9 cellular contexts compared by ENCODE assay signal in genomic region chr1:9728451-9729295, GRCh38.
DNase-seq lines count a peak whose midpoint lies in the region; ATAC-seq, FAIRE-seq and TF ChIP-seq lines count a peak whose summit lies in the region.
"Had no signal": no experiment of that assay in that cellular context is flagged by ENCODE, and none has a peak within 500 bp of the region (broad histone marks: within the 10 kb centered on the region; RNA-seq: fewer than 3 reads in every experiment).

No MANE protein-coding gene starts in this region.

- no peak for TF ChIP-seq RAD21 in H1 (IDR thresholded peaks at IDR 0.05 in 1 of 2, conservative IDR thresholded peaks at IDR 0.05 in 1 of 2; ENCODE audit: low read depth in 2 of 2, low read length in 2 of 2)

- in situ Hi-C loops in GM23248 (cut with MboI) = no loop called here

- CTCF ChIA-PET in H1 (lab: Charles Lee; ENCODE audit: partially characterized antibody) = interaction anchor here (0.7 to 3.3 kb wide), 4 partner anchors 7 to 37 kb away, joined by 3 to 18 read pairs (median 3); no protein-coding TSS in a partner anchor

- no peak for TF ChIP-seq POLR2A in Peyer's patch (IDR thresholded peaks at IDR 0.05)
- no peak for TF ChIP-seq POLR2A in H1 (IDR thresholded peaks at IDR 0.05; ENCODE audit: control extremely low read depth in 1 of 2, low read depth in 2 of 2, low read length in 2 of 2)

- H3K4me2 ChIP-seq in H1 (ENCODE audit: insufficient read depth in 1 of 2, low read depth in 2 of 2, low read length in 2 of 2) = no peak overlapping the region
- H3K4me2 ChIP-seq in GM23248 (ENCODE audit: unreplicated experiment) = no peak overlapping the region

- no peak for TF ChIP-seq CTCF in Peyer's patch (IDR thresholded peaks at IDR 0.05)
- no peak for TF ChIP-seq CTCF in H1 (IDR thresholded peaks at IDR 0.05; ENCODE audit: control extremely low read depth in 1 of 3, insufficient read depth in 1 of 3, low read depth in 1 of 3, low read length in 3 of 3)

- H2BK12ac ChIP-seq in H1 (ENCODE audit: low read depth, low read length) = no peak overlapping the region

- no peak overlapping the region for H2BK20ac ChIP-seq in H1 (ENCODE audit: low read length)

- H2AK5ac ChIP-seq in H1 (ENCODE audit: low read depth, low read length) = no peak overlapping the region

- H4K91ac ChIP-seq in H1 (replicated peaks; ENCODE audit: insufficient read length, low read length) = no peak overlapping the region

- TF ChIP-seq EP300 in H1 (IDR thresholded peaks at IDR 0.05; ENCODE audit: borderline replicate concordance in 1 of 2, low read depth in 2 of 2, low read length in 2 of 2) = no peak

- no peaks in the 10 kb centered on the region for H3K79me1 ChIP-seq in H1 (ENCODE audit: low read depth, low read length)

- H3K18ac ChIP-seq in H1 (ENCODE audit: extremely low read depth, low read length) = no peak overlapping the region

- H4K20me1 ChIP-seq in H1 (replicated peaks in 1 of 2; ENCODE audit: control insufficient read depth in 1 of 2, insufficient read depth in 2 of 2, low read length in 2 of 2) (peaks cover 0 to 9% of the 10 kb centered on the region in 2 experiments), GM23248 (ENCODE audit: insufficient read depth) (no peaks in the 10 kb centered on the region)

- H3K9ac ChIP-seq in H1 (replicated peaks in 1 of 4; ENCODE audit: extremely low read depth in 1 of 4, low read depth in 3 of 4, low read length in 3 of 4) (no peak overlapping the region), GM23248 (no peak overlapping the region)

- H3K27ac ChIP-seq in Peyer's patch = peak overlapping the region in 2 of 4 donors; percentile 11 to 55
- no peak overlapping the region for H3K27ac ChIP-seq in H1 (ENCODE audit: low read depth, low read length)
- no peak overlapping the region for H3K27ac ChIP-seq in GM23248

- H3K23ac ChIP-seq in H1 (ENCODE audit: insufficient read length) = no peak overlapping the region

- H4K5ac ChIP-seq in H1 (ENCODE audit: insufficient read length, low read depth, low read length) = no peak overlapping the region

- H3K9me3 ChIP-seq in Peyer's patch (no peaks in the 10 kb centered on the region), H1 (ENCODE audit: insufficient read depth in 2 of 2, low read depth in 1 of 2, low read length in 1 of 2) (peaks cover 0 to 4% of the 10 kb centered on the region in 2 experiments; a peak in 2 of 4 replicates), GM23248 (ENCODE audit: low read depth) (no peaks in the 10 kb centered on the region)
- H3K9me3 ChIP-seq: MG63 had no signal

- H3K56ac ChIP-seq in H1 (replicated peaks; ENCODE audit: insufficient read length, low read depth, low read length) = no peak overlapping the region

- no peaks in the 10 kb centered on the region for H3K23me2 ChIP-seq in H1 (ENCODE audit: low read depth, low read length)

- no peaks in the 10 kb centered on the region for H3F3A ChIP-seq in GM23248 (ENCODE audit: insufficient read depth)

- H3K79me2 ChIP-seq in H1 (ENCODE audit: control insufficient read depth in 1 of 2, insufficient read depth in 2 of 2, low read length in 2 of 2) (no peaks in the 10 kb centered on the region), GM23248 (ENCODE audit: insufficient read depth) (no peaks in the 10 kb centered on the region)

- H3K36me3 ChIP-seq in Peyer's patch (peaks cover 0 to 83% (median 5%) of the 10 kb centered on the region in 3 donors), H1 (ENCODE audit: control insufficient read depth in 2 of 4, insufficient read depth in 4 of 4, low read length in 3 of 4) (peaks cover 16 to 53% (median 40%) of the 10 kb centered on the region in 4 experiments; a peak in 7 of 8 replicates), GM23248 (ENCODE audit: low read depth) (peaks cover 17% of the 10 kb centered on the region; the same call in 1 of the 2 replicates)

- H2BK5ac ChIP-seq in H1 (ENCODE audit: low read depth, low read length) = no peak overlapping the region

- peak overlapping the region; percentile 35; the same call in 1 of the 2 replicates for H4K8ac ChIP-seq in H1 (ENCODE audit: extremely low read depth, insufficient read depth, low read length)

- POLR2A ChIA-PET in H1 (lab: Charles Lee; ENCODE audit: partially characterized antibody) = interaction anchor here (2.0 kb wide), 1 partner anchor 11 kb away, joined by 4 read pairs; no protein-coding TSS in a partner anchor

- no peak overlapping the region for H2BK15ac ChIP-seq in H1 (ENCODE audit: low read length)

- H3K4ac ChIP-seq in H1 (replicated peaks; ENCODE audit: insufficient read length, low read depth, low read length) = no peak overlapping the region

- H3K9me2 ChIP-seq in GM23248 (ENCODE audit: insufficient read depth) = no peaks in the 10 kb centered on the region

- DNase-seq in Peyer's patch = peak in 2 of 3 donors; percentile 46 to 69
- DNase-seq in activated T-cell treated with anti-CD3 and anti-CD28 coated beads for 48 hours (ENCODE audit: low read depth) = peak; percentile 74
- DNase-seq in H1 (ENCODE audit: low read depth in 1 of 2, low spot score in 2 of 2) = no peak
- DNase-seq in stimulated activated CD8-positive, alpha-beta memory T cell treated with anti-CD3 and anti-CD28 coated beads, Interleukin-4, amount 100 ng/mL, for 48 hours = peak; percentile 84
- DNase-seq in GOT3 (lab: John Stamatoyannopoulos, UW) = no peak
- no peak for DNase-seq in GM23248
- DNase-seq in GM19239 (ENCODE audit: insufficient read length, low spot score) = no peak
- DNase-seq: MG63 had no signal

- H3K4me3 ChIP-seq in Peyer's patch (no peak overlapping the region), H1 (ENCODE audit: extremely low read depth in 1 of 4, insufficient read depth in 2 of 4, low read depth in 3 of 4, low read length in 4 of 4) (no peak overlapping the region), GM23248 (no peak overlapping the region)
- H3K4me3 ChIP-seq: MG63 had no signal

- no peak overlapping the region for H3K14ac ChIP-seq in H1 (ENCODE audit: insufficient read length)

- H3K27me3 ChIP-seq in Peyer's patch (no peaks in the 10 kb centered on the region), H1 (replicated peaks in 1 of 4; ENCODE audit: control insufficient read depth in 3 of 4, extremely low read depth in 1 of 4, insufficient read depth in 3 of 4, low read length in 3 of 4) (no peaks in the 10 kb centered on the region), GM23248 (replicated peaks; ENCODE audit: insufficient read depth) (no peaks in the 10 kb centered on the region)
- H3K27me3 ChIP-seq: MG63 had no signal

- no peak overlapping the region for H2BK120ac ChIP-seq in H1 (replicated peaks; ENCODE audit: low read depth, low read length)

- WGBS in H1 (ENCODE audit: extremely low coverage in 1 of 2, insufficient coverage in 1 of 2, insufficient read length in 1 of 2, insufficient replicate concordance in 2 of 2, low coverage in 1 of 2, low lambda C conversion rate in 2 of 2, missing lambda C conversion rate in 1 of 2), 2 experiments = 94% methylated on average over 33 of the region's 33 CpGs; no CpG with 5 or more reads in 1 of the 2 experiments
- WGBS in GM23248 (ENCODE audit: low coverage in 1 of 2, low lambda C conversion rate in 2 of 2, missing lambda C conversion rate in 2 of 2), 2 experiments = 93 to 94% methylated on average over 31 to 33 of the region's 33 CpGs

- no peak overlapping the region for H2AFZ ChIP-seq in H1 (ENCODE audit: low read length)
- H2AFZ ChIP-seq in GM23248 = no peak overlapping the region

- FAIRE-seq in H1 (lab: Jason Lieb, UNC) = no peak
- no peak for FAIRE-seq in GM19239 (lab: Jason Lieb, UNC)

- ATAC-seq in GM18909 (IDR thresholded peaks at IDR 0.05; ENCODE audit: poor library complexity, unreplicated experiment) = no peak

- peaks cover 0 to 9% (median 0%) of the 10 kb centered on the region in 4 donors for H3K4me1 ChIP-seq in Peyer's patch
- peaks cover 0 to 3% (median 0%) of the 10 kb centered on the region in 4 experiments; a peak in 2 of 7 replicates for H3K4me1 ChIP-seq in H1 (replicated peaks in 1 of 4; ENCODE audit: control insufficient read depth in 3 of 4, insufficient read depth in 4 of 4, low read length in 3 of 4)
- H3K4me1 ChIP-seq in GM23248 (ENCODE audit: insufficient read depth) = no peaks in the 10 kb centered on the region

TF ChIP-seq in H1, 55 proteins besides CTCF, POLR2A, EP300 and RAD21:
- TF ChIP-seq CHD1 (IDR thresholded peaks at IDR 0.05; ENCODE audit: low read depth, low read length) = no peak
- TF ChIP-seq MAFK (IDR thresholded peaks at IDR 0.05; ENCODE audit: low read depth, low read length) = no peak
- TF ChIP-seq POLR2AphosphoS5 (IDR thresholded peaks at IDR 0.05; ENCODE audit: low read depth, low read length) = peak; percentile 38; the same call in 1 of the 2 replicates

Comparison
In these comparisons a context has a peak if more than half of its experiments do, and no peak if none do; other contexts are left out.
1. DNase-seq: peak in Peyer's patch (2 of 3), activated T-cell treated with anti-CD3 and anti-CD28 coated beads for 48 hours (single experiment) and stimulated activated CD8-positive, alpha-beta memory T cell treated with anti-CD3 and anti-CD28 coated beads, Interleukin-4, amount 100 ng/mL, for 48 hours (single experiment); none in H1 (0 of 2), GOT3 (single experiment), GM23248 (single experiment) and GM19239 (single experiment).